16 cellular contexts compared by ENCODE assay signal in the genomic region with DNA sequence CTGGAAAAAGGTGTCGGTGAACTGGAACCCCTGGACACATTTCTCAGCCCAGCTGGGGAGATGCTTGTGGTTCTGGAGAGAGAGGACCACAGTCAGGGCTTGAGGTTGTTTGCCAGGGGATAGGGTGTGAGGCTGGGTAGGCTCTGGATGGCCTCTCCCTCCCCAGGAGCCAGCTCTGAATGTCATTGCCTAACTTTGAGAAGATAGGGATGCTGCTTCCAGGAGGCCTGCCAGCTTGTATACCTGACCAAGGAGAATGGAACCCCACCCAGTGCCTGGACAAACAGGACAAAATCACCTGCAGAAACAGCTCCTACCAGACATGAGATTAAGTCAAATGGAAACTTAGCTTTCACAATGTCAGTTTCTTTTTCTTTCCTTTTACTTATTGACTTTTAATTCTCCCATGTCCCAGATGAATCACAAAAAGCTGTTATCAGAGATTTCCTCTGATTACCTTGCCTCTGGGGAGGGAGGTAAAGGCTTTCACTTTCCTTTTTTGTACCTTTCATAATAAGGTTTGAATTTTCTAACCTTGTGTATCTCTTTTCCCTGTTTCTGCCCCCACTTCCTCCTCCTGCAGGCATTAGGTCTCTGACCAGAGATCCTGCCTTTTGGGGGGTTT. TPM values are rescaled to one million over a fixed set of nuclear protein-coding genes. Genes with fewer than 3 reads are reported as not detected.
DNase-seq lines count a peak whose midpoint lies in the region; TF ChIP-seq lines count a peak whose summit lies in the region.
"Had no signal": no experiment of that assay in that cellular context is flagged by ENCODE, and none has a peak within 500 bp of the region (broad histone marks: within the 10 kb centered on the region; RNA-seq: fewer than 3 reads in every experiment).

No MANE protein-coding gene starts in this region.

- TF ChIP-seq POLR2A in esophagus muscularis mucosa (IDR thresholded peaks at IDR 0.05; ENCODE audit: low read depth) (no peak), stomach (IDR thresholded peaks at IDR 0.05) (no peak)

- H3K4me3 Mint-ChIP-seq in activated naive CD4-positive, alpha-beta T cell treated with anti-CD3 and anti-CD28 coated beads for 36 hours, result no peak overlapping the region
- no peak overlapping the region for H3K4me3 Mint-ChIP-seq in endothelial cell (ENCODE audit: unreplicated experiment)
- H3K4me3 Mint-ChIP-seq: effector memory CD8-positive, alpha-beta T cell had no signal

- TF ChIP-seq CTCF in RWPE1 (conservative IDR thresholded peaks at IDR 0.05; ENCODE audit: low read depth) (no peak), esophagus muscularis mucosa (IDR thresholded peaks at IDR 0.05) (no peak), stomach (IDR thresholded peaks at IDR 0.05) (no peak), endothelial cell (IDR thresholded peaks at IDR 0.05; ENCODE audit: unreplicated experiment) (no peak)

- intact Hi-C loops in activated naive CD4-positive, alpha-beta T cell treated with anti-CD3 and anti-CD28 coated beads for 36 hours (cut with micrococcal nuclease), result loop anchor here (1.0 kb wide), 1 partner anchor 44 kb away; a partner anchor contains a TSS
- intact Hi-C loops in esophagus muscularis mucosa (cut with DNase I), result no loop called here
- intact Hi-C loops in stomach (cut with DNase I; ENCODE audit: low total_unique reads), result no loop called here

- H3K36me3 Mint-ChIP-seq in activated naive CD4-positive, alpha-beta T cell treated with anti-CD3 and anti-CD28 coated beads for 36 hours (ENCODE audit: low read depth), result no peaks in the 10 kb centered on the region
- no peaks in the 10 kb centered on the region for H3K36me3 Mint-ChIP-seq in endothelial cell (ENCODE audit: low read depth, unreplicated experiment)

- H3K36me3 ChIP-seq in esophagus muscularis mucosa (no peaks in the 10 kb centered on the region), stomach (no peaks in the 10 kb centered on the region)
- H3K36me3 ChIP-seq: adrenal gland, BE2C, heart left ventricle, transverse colon had no signal

- H3K4me1 ChIP-seq in esophagus muscularis mucosa (peaks cover 26 to 48% (median 43%) of the 10 kb centered on the region in 4 donors), stomach (peaks cover 6 to 27% (median 18%) of the 10 kb centered on the region in 4 donors)
- H3K4me1 ChIP-seq: BE2C had no signal

- TF ChIP-seq EP300 in esophagus muscularis mucosa (IDR thresholded peaks at IDR 0.05) (no peak), stomach (IDR thresholded peaks at IDR 0.05) (no peak)

- CTCF ChIA-PET in activated naive CD4-positive, alpha-beta T cell treated with anti-CD3 and anti-CD28 coated beads for 36 hours (lab: Charles Lee), result interaction anchor here (0.8 to 1.7 kb wide), 4 partner anchors 14 to 206 kb away, joined by 3 to 10 read pairs (median 4); no protein-coding TSS in a partner anchor
- CTCF ChIA-PET in RWPE1 (lab: Yijun Ruan, JAX), result interaction anchor here (0.7 kb wide), 1 partner anchor 103 kb away, joined by 3 read pairs; no protein-coding TSS in a partner anchor

- peak overlapping the region; percentile 44; the same call in 1 of the 2 replicates for H3K27ac ChIP-seq in RWPE1
- peak overlapping the region in 1 of 4 donors; percentile 11 for H3K27ac ChIP-seq in esophagus muscularis mucosa (replicated peaks in 1 of 4)
- peak overlapping the region in 4 of 5 donors; percentile 41 to 81 (median 60) for H3K27ac ChIP-seq in stomach
- H3K27ac ChIP-seq: adrenal gland, transverse colon had no signal

- H3K27me3 ChIP-seq in esophagus muscularis mucosa (no peaks in the 10 kb centered on the region), stomach (no peaks in the 10 kb centered on the region)
- H3K27me3 ChIP-seq: adrenal gland, BE2C, heart left ventricle, transverse colon had no signal

- H3K9me3 ChIP-seq in esophagus muscularis mucosa (no peaks in the 10 kb centered on the region), stomach (no peaks in the 10 kb centered on the region)
- H3K9me3 ChIP-seq: adrenal gland, BE2C, heart left ventricle, transverse colon had no signal

- 90% methylated on average over 1 of the region's 1 CpG for WGBS in esophagus muscularis mucosa
- 57 to 87% (median 65%) methylated on average over 1 of the region's 1 CpG for WGBS in stomach, 5 donors

- no peaks in the 10 kb centered on the region for H3K27me3 Mint-ChIP-seq in activated naive CD4-positive, alpha-beta T cell treated with anti-CD3 and anti-CD28 coated beads for 36 hours (ENCODE audit: low read depth)
- peaks cover 11% of the 10 kb centered on the region for H3K27me3 Mint-ChIP-seq in endothelial cell (ENCODE audit: unreplicated experiment)

- H3K9me3 Mint-ChIP-seq in activated naive CD4-positive, alpha-beta T cell treated with anti-CD3 and anti-CD28 coated beads for 36 hours, result no peaks in the 10 kb centered on the region
- H3K9me3 Mint-ChIP-seq in endothelial cell (ENCODE audit: unreplicated experiment), result no peaks in the 10 kb centered on the region
- H3K9me3 Mint-ChIP-seq: effector memory CD8-positive, alpha-beta T cell had no signal

- H3K4me1 Mint-ChIP-seq in activated naive CD4-positive, alpha-beta T cell treated with anti-CD3 and anti-CD28 coated beads for 36 hours (ENCODE audit: low read depth), result peaks cover 19% of the 10 kb centered on the region
- H3K4me1 Mint-ChIP-seq in endothelial cell (ENCODE audit: unreplicated experiment), result peaks cover 28% of the 10 kb centered on the region

- no peak for DNase-seq in activated naive CD4-positive, alpha-beta T cell treated with anti-CD3 and anti-CD28 coated beads for 36 hours
- DNase-seq in activated naive CD4-positive, alpha-beta T cell treated with Interleukin-2 at 50 U/mL for 16 hours, result no peak
- DNase-seq in RWPE1 (ENCODE audit: low spot score) (no peak), esophagus muscularis mucosa (ENCODE audit: extremely low spot score) (peak; percentile 89), stomach (peak; percentile 57), endothelial cell (ENCODE audit: low spot score) (no peak), cerebellum (ENCODE audit: low spot score) (no peak), NCI-H510A (lab: John Stamatoyannopoulos, UW) (no peak)
- DNase-seq: BE2C; effector memory CD8-positive, alpha-beta T cell; heart left ventricle; transverse colon had no signal

- H3K27ac Mint-ChIP-seq in activated naive CD4-positive, alpha-beta T cell treated with anti-CD3 and anti-CD28 coated beads for 36 hours, result peak overlapping the region; percentile 13
- no peak overlapping the region for H3K27ac Mint-ChIP-seq in endothelial cell (ENCODE audit: unreplicated experiment)

- no peak overlapping the region for H3K4me3 ChIP-seq in esophagus muscularis mucosa
- H3K4me3 ChIP-seq in stomach, result no peak overlapping the region
- H3K4me3 ChIP-seq: adrenal gland, heart left ventricle, K562, transverse colon had no signal

- POLR2A ChIA-PET in RWPE1 (lab: Yijun Ruan, JAX; ENCODE audit: low non-redundant PET), result no interaction called here

RNA-seq across cellular contexts. Expression of a gene that starts 29.8 kb away (rescaled TPM):
- under 1 TPM; 0.25 to 0.41 TPM for total RNA-seq in activated naive CD4-positive, alpha-beta T cell treated with anti-CD3 and anti-CD28 coated beads for 36 hours
- total RNA-seq in esophagus muscularis mucosa (10 to 100 TPM in 1 of 4 donors, 1 to 10 TPM in 3; 3.6 to 10.7 (median 6.4) TPM), stomach (100 to 1,000 TPM in 2 of 5 donors, 10 to 100 TPM in 3; 27.4 to 190 (median 59.1) TPM), endothelial cell (ENCODE audit: unreplicated experiment) (3.3 TPM), cerebellum (2.2 TPM)
- polyA plus RNA-seq in stomach, result 10 to 100 TPM; 39.0 to 46.6 (median 43.7) TPM

RNA-seq across cellular contexts. Expression of a gene that starts 44.3 kb away (rescaled TPM):
- total RNA-seq in activated naive CD4-positive, alpha-beta T cell treated with anti-CD3 and anti-CD28 coated beads for 36 hours, result 1 to 10 TPM in 1 of 2 experiments, under 1 TPM in 1; 0.72 to 1.0 TPM
- not detected for total RNA-seq in esophagus muscularis mucosa
- total RNA-seq in stomach, result under 1 TPM in 1 of 5 donors, not detected in 4; 0.37 TPM
- polyA plus RNA-seq in stomach, result under 1 TPM; 0.12 to 0.45 (median 0.15) TPM
- not detected for total RNA-seq in endothelial cell (ENCODE audit: unreplicated experiment)
- total RNA-seq in cerebellum, result not detected
- total RNA-seq: H4, lung microvascular endothelial cell had no signal

RNA-seq across cellular contexts. Expression of a gene that starts 58.0 kb away (rescaled TPM):
- total RNA-seq in activated naive CD4-positive, alpha-beta T cell treated with anti-CD3 and anti-CD28 coated beads for 36 hours, result not detected
- 10 to 100 TPM; 26.8 to 40.4 (median 29.9) TPM for total RNA-seq in esophagus muscularis mucosa
- total RNA-seq in stomach, result 10 to 100 TPM in 1 of 5 donors, 1 to 10 TPM in 2, not detected in 2; 1.3 to 43.8 (median 7.1) TPM
- polyA plus RNA-seq in stomach, result 10 to 100 TPM in 1 of 3 donors, 1 to 10 TPM in 2; 3.2 to 11.5 (median 6.4) TPM
- total RNA-seq in endothelial cell (ENCODE audit: unreplicated experiment), result 9.2 TPM
- total RNA-seq in cerebellum, result 4.4 TPM
- polyA plus RNA-seq: K562 had no signal

Comparison
In these comparisons a context has a peak if more than half of its experiments do, and no peak if none do; other contexts are left out.
1. DNase-seq: peak in esophagus muscularis mucosa (single experiment) and stomach (single experiment); none in activated naive CD4-positive, alpha-beta T cell treated with anti-CD3 and anti-CD28 coated beads for 36 hours (single experiment), activated naive CD4-positive, alpha-beta T cell treated with Interleukin-2 at 50 U/mL for 16 hours (single experiment), RWPE1 (single experiment), endothelial cell (single experiment), cerebellum (single experiment) and NCI-H510A (single experiment).